23 cellular contexts compared by ENCODE assay signal in the genomic region with DNA sequence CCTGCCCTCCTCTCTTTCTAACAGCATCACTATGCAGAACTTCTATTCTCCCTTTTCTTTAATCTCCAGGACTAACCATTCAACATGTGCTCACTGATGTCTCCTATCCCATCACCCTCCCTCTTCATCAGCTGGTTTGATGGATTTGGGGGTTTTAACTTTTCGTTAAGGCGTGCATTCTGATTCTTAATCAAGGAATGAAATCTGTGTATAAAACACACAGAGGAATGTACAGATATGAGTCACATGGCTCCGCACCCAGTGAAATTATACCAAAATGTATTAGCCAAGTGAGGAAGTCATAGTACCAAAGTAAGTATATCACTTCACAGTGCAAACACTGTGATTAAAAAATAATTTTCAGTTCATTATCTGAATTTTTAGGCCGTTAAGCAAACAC. TPM values are rescaled to one million over a fixed set of nuclear protein-coding genes. Genes with fewer than 3 reads are reported as not detected.
A peak's percentile ranks its signal among the peaks of the same experiment; 100 is the strongest.
DNase-seq lines count a peak whose midpoint lies in the region; ATAC-seq, FAIRE-seq and TF ChIP-seq lines count a peak whose summit lies in the region.
"Had no signal": no experiment of that assay in that cellular context is flagged by ENCODE, and none has a peak within 500 bp of the region (broad histone marks: within the 10 kb centered on the region; RNA-seq: fewer than 3 reads in every experiment).

No MANE protein-coding gene starts in this region.

- peaks cover 0 to 3% (median 0%) of the 10 kb centered on the region in 11 donors for H3K9me3 ChIP-seq in heart right ventricle
- H3K9me3 ChIP-seq: HAP-1 had no signal

- no peaks in the 10 kb centered on the region for H3K27me3 ChIP-seq in heart right ventricle

- peak overlapping the region in 7 of 10 donors; percentile 8 to 76 (median 64) for H3K27ac ChIP-seq in heart right ventricle

- ATAC-seq in heart right ventricle = no peak
- no peak for ATAC-seq in HG03565 (IDR thresholded peaks at IDR 0.05; ENCODE audit: unreplicated experiment)
- no peak for ATAC-seq in GM18870 (IDR thresholded peaks at IDR 0.05; ENCODE audit: unreplicated experiment)
- ATAC-seq: GM12878 had no signal

- no peaks in the 10 kb centered on the region for H3K36me3 ChIP-seq in heart right ventricle
- H3K36me3 ChIP-seq: HAP-1 had no signal

- no peak for TF ChIP-seq CTCF in heart right ventricle (IDR thresholded peaks at IDR 0.05)

- H3K4me1 ChIP-seq in heart right ventricle = peaks cover 0 to 46% (median 10%) of the 10 kb centered on the region in 9 donors
- H3K4me1 ChIP-seq: HAP-1 had no signal

- no peak overlapping the region for H3K4me3 ChIP-seq in heart right ventricle
- H3K4me3 ChIP-seq: GM12878, HAP-1 had no signal

- intact Hi-C loops in heart right ventricle (cut with DNase I) (no loop called here), cardiac septum (cut with DNase I) (no loop called here)

- peak; percentile 76 for FAIRE-seq in HTR-8/SVneo (lab: Jason Lieb, UNC)
- FAIRE-seq: GM12878, H54 had no signal

- DNase-seq in heart right ventricle (no peak), cardiac septum (ENCODE audit: low spot score) (no peak), EL (peak; percentile 47), ELR (ENCODE audit: low read depth) (peak; percentile 41), HTR-8/SVneo (ENCODE audit: insufficient read length, low spot score) (no peak), HuH-7 (ENCODE audit: low spot score) (no peak)
- DNase-seq: C1 segment of cervical spinal cord; Calu3; CD4-positive, alpha-beta memory T cell; COR-L47; DMS53; DMS79 treated with DMSO at 0.1 percent for 48 hours; GDM1; GOT3 had no signal

- WGBS in heart right ventricle, 2 donors = 83 to 84% methylated on average over 4 of the region's 4 CpGs

RNA-seq across cellular contexts. Expression of a gene that starts 35.2 kb away (rescaled TPM):
- total RNA-seq in heart right ventricle (1 to 10 TPM in 9 of 10 donors, under 1 TPM in 1; 0.58 to 5.8 (median 3.5) TPM), cardiac septum (1.3 TPM)
- polyA plus RNA-seq in heart right ventricle = 1 to 10 TPM in 1 of 2 donors, under 1 TPM in 1; 0.59 to 7.9 TPM
- total RNA-seq: A172; A673; Calu3; CD4-positive, alpha-beta memory T cell; Daoy; GM12878 had no signal
- polyA plus RNA-seq: BJ; CD4-positive, alpha-beta memory T cell had no signal

Comparison
In these comparisons a context has a peak if more than half of its experiments do, and no peak if none do; other contexts are left out.
1. DNase-seq: peak in EL (single experiment) and ELR (single experiment); none in heart right ventricle (0 of 2), cardiac septum (single experiment), HTR-8/SVneo (single experiment) and HuH-7 (single experiment).